Comparison of ENCODE assay signal across 1 cellular context in the genomic region with DNA sequence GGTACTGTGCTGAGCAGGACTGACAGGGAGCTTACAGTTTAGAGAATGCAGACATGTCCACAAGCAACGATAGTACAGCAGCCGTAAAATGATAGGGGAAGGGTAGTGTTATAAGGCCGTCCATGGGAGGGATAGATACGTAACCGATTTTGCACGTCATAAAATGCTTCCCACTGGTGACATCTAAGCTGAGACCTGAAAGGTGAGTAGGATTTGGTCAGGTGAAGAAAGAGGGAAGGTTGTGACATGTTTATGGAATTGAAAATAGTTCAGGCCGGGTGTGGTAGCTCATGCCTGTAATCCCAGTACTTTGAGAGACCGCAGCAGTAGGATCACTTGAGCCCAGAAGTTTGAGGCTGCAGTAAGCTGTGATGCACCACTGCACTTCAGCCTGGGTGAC.
TF ChIP-seq lines count a peak whose summit lies in the region.

No MANE protein-coding gene starts in this region.

TF ChIP-seq in GM23338, 12 proteins besides CTCF, POLR2A, EP300 and RAD21 (continued from another document):
- no peak for TF ChIP-seq CREB1 (CRISPR knock-in tag; IDR thresholded peaks at IDR 0.05; ENCODE audit: low read depth)
- no peak for TF ChIP-seq EZH2 (IDR thresholded peaks at IDR 0.05; ENCODE audit: low read depth, unreplicated experiment)
